Comparison of ENCODE assay signal across 9 cellular contexts in the genomic region with DNA sequence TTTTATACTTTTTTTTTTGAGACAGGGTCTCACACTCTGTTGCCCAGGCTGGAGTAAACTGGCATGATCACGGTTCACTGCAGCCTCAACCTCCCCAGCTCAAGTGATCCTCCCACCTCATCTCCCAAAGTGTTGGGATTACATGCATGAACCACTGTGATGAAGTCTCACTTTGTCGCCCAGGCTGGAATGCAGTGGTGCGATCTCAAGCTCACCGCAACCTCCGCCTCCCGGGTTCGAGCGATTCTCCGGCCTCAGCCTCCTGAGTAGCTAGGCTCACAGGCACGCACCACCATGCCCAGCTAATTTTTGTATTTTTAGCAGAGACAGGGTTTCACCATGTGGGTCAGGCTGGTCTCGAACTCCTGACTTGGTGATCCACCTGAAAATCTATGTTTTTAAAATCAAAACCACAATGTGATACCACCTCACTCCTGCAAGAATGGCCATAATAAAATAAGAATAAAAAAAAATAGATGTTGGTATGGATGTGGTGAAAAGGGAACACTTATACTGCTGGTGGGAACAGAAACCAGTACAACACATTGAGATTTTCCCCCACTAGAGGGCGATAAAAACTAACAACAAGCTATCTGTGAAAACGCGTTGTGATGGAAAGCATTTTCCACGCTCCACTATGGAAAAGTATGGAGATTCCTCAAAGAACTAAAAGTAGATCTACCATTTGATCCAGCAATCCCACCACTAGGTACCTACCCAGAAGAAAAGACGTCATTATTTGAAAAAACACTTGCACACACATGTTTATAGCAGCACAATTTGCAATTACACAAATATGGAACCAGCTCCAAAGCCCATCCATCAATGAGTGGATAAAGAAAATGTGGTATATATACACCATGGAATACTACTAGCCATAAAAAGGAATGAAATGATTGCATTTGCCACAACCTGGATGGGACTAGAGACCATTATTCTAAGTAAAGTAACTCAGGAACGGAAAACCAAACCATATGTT. TPM values are rescaled to one million over a fixed set of nuclear protein-coding genes. Genes with fewer than 3 reads are reported as not detected.
DNase-seq lines count a peak whose midpoint lies in the region; ATAC-seq and TF ChIP-seq lines count a peak whose summit lies in the region.
"Had no signal": no experiment of that assay in that cellular context is flagged by ENCODE, and none has a peak within 500 bp of the region (broad histone marks: within the 10 kb centered on the region; RNA-seq: fewer than 3 reads in every experiment).

No MANE protein-coding gene starts in this region.

- H3K27ac ChIP-seq in cardiac muscle cell (no peak overlapping the region), uterus (no peak overlapping the region)

- DNase-seq in cardiac muscle cell (ENCODE audit: low read depth in 1 of 2, low spot score in 1 of 2) (peak; percentile 74 to 78), Right ventricle myocardium superior (no peak), NCI-H1105 treated with DMSO at 0.1 percent for 48 hours (lab: John Stamatoyannopoulos, UW) (peak; percentile 3), astrocyte of the spinal cord (ENCODE audit: low read depth, low spot score) (peak; percentile 62), kidney tubule cell (ENCODE audit: low spot score) (peak; percentile 46), uterus (no peak)
- DNase-seq: activated naive CD8-positive, alpha-beta T cell treated with anti-CD3 and anti-CD28 coated beads, Interleukin-2, amount 10 ng/mL, durations not matched to agents 7 days and 5 days had no signal

- intact Hi-C loops in Right ventricle myocardium superior (cut with DNase I) (no loop called here), uterus (cut with DNase I; ENCODE audit: low total_unique reads) (no loop called here)

- in situ Hi-C loops in astrocyte of the spinal cord (cut with HindIII; ENCODE audit: low sequenced_read_pairs): no loop called here

- no peaks in the 10 kb centered on the region for H3K4me1 ChIP-seq in cardiac muscle cell (ENCODE audit: low read depth)
- no peaks in the 10 kb centered on the region for H3K4me1 ChIP-seq in uterus

- no peaks in the 10 kb centered on the region for H3K9me3 ChIP-seq in cardiac muscle cell (ENCODE audit: low read depth)
- no peaks in the 10 kb centered on the region for H3K9me3 ChIP-seq in uterus

- peak; percentile 62 for TF ChIP-seq CTCF in cardiac muscle cell (IDR thresholded peaks at IDR 0.05; ENCODE audit: low read depth, low read length)
- peak; percentile 67 for TF ChIP-seq CTCF in astrocyte of the spinal cord (IDR thresholded peaks at IDR 0.05; ENCODE audit: low read depth, low read length)
- TF ChIP-seq CTCF in uterus (IDR thresholded peaks at IDR 0.05): peak; percentile 20 to 51 (median 44)

- H3K36me3 ChIP-seq in cardiac muscle cell (peaks cover 33% of the 10 kb centered on the region), uterus (no peaks in the 10 kb centered on the region)

- H3K4me3 ChIP-seq in cardiac muscle cell: no peak overlapping the region
- H3K4me3 ChIP-seq in astrocyte of the spinal cord (ENCODE audit: low read depth, low read length): no peak overlapping the region
- no peak overlapping the region for H3K4me3 ChIP-seq in uterus

- ATAC-seq in Right ventricle myocardium superior (ENCODE audit: poor library complexity) (no peak), HG02588 (IDR thresholded peaks at IDR 0.05; ENCODE audit: unreplicated experiment) (no peak), GM21723 (IDR thresholded peaks at IDR 0.05; ENCODE audit: unreplicated experiment) (no peak)

- H3K27me3 ChIP-seq in cardiac muscle cell: no peaks in the 10 kb centered on the region
- no peaks in the 10 kb centered on the region for H3K27me3 ChIP-seq in uterus

- TF ChIP-seq POLR2A in uterus (IDR thresholded peaks at IDR 0.05): no peak

RNA-seq across cellular contexts. Expression of gene OCA2, which starts 26.8 kb away (rescaled TPM):
- total RNA-seq in cardiac muscle cell: 0.56 and 0.63 TPM in 2 replicates
- 0.49 and 2.0 TPM in 2 replicates for polyA plus RNA-seq in cardiac muscle cell
- total RNA-seq in Right ventricle myocardium superior: 0.16 TPM
- total RNA-seq in uterus: 1 to 10 TPM in 1 of 4 donors, under 1 TPM in 1, not detected in 2; 0.55 to 4.6 TPM
- total RNA-seq: activated naive CD8-positive, alpha-beta T cell treated with anti-CD3 and anti-CD28 coated beads, Interleukin-2, amount 10 ng/mL, durations not matched to agents 7 days and 5 days had no signal

Comparison
In these comparisons a context has a peak if more than half of its experiments do, and no peak if none do; other contexts are left out.
1. DNase-seq: peak in cardiac muscle cell (2 of 2), NCI-H1105 treated with DMSO at 0.1 percent for 48 hours (single experiment), astrocyte of the spinal cord (single experiment) and kidney tubule cell (single experiment); none in Right ventricle myocardium superior (single experiment) and uterus (0 of 2).
2. Peak in every context shown above with its lines, with median percentiles within 50 percentile points of each other: CTCF ChIP-seq.